ENCODE assay signal across 9 cellular contexts in genomic region chr2:110115291-110116032, GRCh38. TPM values are rescaled to one million over a fixed set of nuclear protein-coding genes. Genes with fewer than 3 reads are reported as not detected.
DNase-seq lines count a peak whose midpoint lies in the region; ATAC-seq and TF ChIP-seq lines count a peak whose summit lies in the region.
"Had no signal": no experiment of that assay in that cellular context is flagged by ENCODE, and none has a peak within 500 bp of the region (broad histone marks: within the 10 kb centered on the region; RNA-seq: fewer than 3 reads in every experiment).

Gene MALL (minus strand): TSS chr2:110115822. CDS start chr2:110115792, 30 bp downstream.

- 26% methylated on average over 25 of the region's 62 CpGs; no CpG with 5 or more reads in 1 of the 2 experiments for WGBS in IMR-90 (ENCODE audit: extremely low coverage in 2 of 2, insufficient read length in 1 of 2), 2 experiments
- WGBS in stomach, 5 donors: 9 to 16% (median 12%) methylated on average over 45 to 62 of the region's 62 CpGs

- H3K27ac ChIP-seq in IMR-90 (ENCODE audit: insufficient read depth, low read length): no peak within 1 kb of the TSS
- no peak within 1 kb of the TSS for H3K27ac ChIP-seq in brain microvascular endothelial cell
- peak within 1 kb of the TSS; percentile 37 to 70 (median 64) for H3K27ac ChIP-seq in stomach
- H3K27ac ChIP-seq: HL-60 had no signal

- H3K4ac ChIP-seq in IMR-90 (ENCODE audit: low read depth, low read length): no peak within 1 kb of the TSS

- in situ Hi-C loops in IMR-90 (cut with MboI; ENCODE audit: low sequenced_read_pairs): no loop called here
- in situ Hi-C loops in brain microvascular endothelial cell (cut with HindIII; ENCODE audit: low pct_ligation_motif_present, low sequenced_read_pairs): no loop called here

- no peak within 1 kb of the TSS for H4K91ac ChIP-seq in IMR-90 (ENCODE audit: insufficient read depth, low read depth, low read length)

- POLR2A ChIA-PET in IMR-90 (lab: Charles Lee; ENCODE audit: unreplicated experiment): no interaction called here

- H3K9me3 ChIP-seq in IMR-90 (ENCODE audit: control insufficient read depth, insufficient read depth, low read length) (no peaks in the 10 kb centered on the region), stomach (no peaks in the 10 kb centered on the region)

- H3K4me1 ChIP-seq in IMR-90 (ENCODE audit: control insufficient read depth, insufficient read depth, low read length) (no peaks in the 10 kb centered on the region), stomach (peaks cover 9 to 15% (median 13%) of the 10 kb centered on the region in 4 donors)

- H2AK5ac ChIP-seq in IMR-90 (ENCODE audit: low read depth, low read length): no peak within 1 kb of the TSS

- TF ChIP-seq POLR2A in IMR-90 (IDR thresholded peaks at IDR 0.05; ENCODE audit: low read depth, low read length) (no peak), stomach (IDR thresholded peaks at IDR 0.05) (no peak)

- H3K27me3 ChIP-seq in IMR-90 (ENCODE audit: control insufficient read depth, insufficient read depth, low read length) (peaks cover 15% of the 10 kb centered on the region), brain microvascular endothelial cell (replicated peaks) (peaks cover 2% of the 10 kb centered on the region), kidney epithelial cell (ENCODE audit: control insufficient read depth, insufficient read depth, low read length) (no peaks in the 10 kb centered on the region), stomach (peaks cover 7 to 63% (median 10%) of the 10 kb centered on the region in 3 donors)

- no peak for TF ChIP-seq RAD21 in IMR-90 (IDR thresholded peaks at IDR 0.05; ENCODE audit: low read length)

- ATAC-seq in IMR-90 (ENCODE audit: low read depth) (peak; percentile 24; the same call in 1 of the 2 replicates), GM18909 (IDR thresholded peaks at IDR 0.05; ENCODE audit: poor library complexity, unreplicated experiment) (no peak)

- H2BK5ac ChIP-seq in IMR-90 (ENCODE audit: low read depth, low read length, poor library complexity, severe bottlenecking): no peak within 1 kb of the TSS

- dilution Hi-C loops in IMR-90 (cut with HindIII; ENCODE audit: low sequenced_read_pairs, unreplicated experiment): no loop called here

- H3K56ac ChIP-seq in IMR-90 (ENCODE audit: extremely low read depth, insufficient read depth, low read length): no peak within 1 kb of the TSS

- no peak within 1 kb of the TSS for H4K5ac ChIP-seq in IMR-90 (ENCODE audit: low read depth, low read length)

- H2BK120ac ChIP-seq in IMR-90 (ENCODE audit: low read depth, low read length): no peak within 1 kb of the TSS

- no peak for TF ChIP-seq CTCF in IMR-90 (conservative IDR thresholded peaks at IDR 0.05; ENCODE audit: low read depth, low read length)
- no peak for TF ChIP-seq CTCF in brain microvascular endothelial cell (IDR thresholded peaks at IDR 0.05; ENCODE audit: low read depth, low read length, missing control alignments)
- no peak for TF ChIP-seq CTCF in kidney epithelial cell (IDR thresholded peaks at IDR 0.05; ENCODE audit: insufficient read depth, low read length, poor library complexity, severe bottlenecking)
- TF ChIP-seq CTCF in stomach (IDR thresholded peaks at IDR 0.05): no peak

- no peak within 1 kb of the TSS for H3K9ac ChIP-seq in IMR-90 (ENCODE audit: low read depth, low read length)

- BruUV-seq in IMR-90 (replicated peaks; lab: Mats Ljungman, UMichigan): no TSS peak

- DNase-seq in IMR-90 (no peak), brain microvascular endothelial cell (no peak), kidney epithelial cell (ENCODE audit: low read depth) (no peak), stomach (peak; percentile 58), NOMO-1 treated with dmso at 0.1 percent for 144 hours (lab: John Stamatoyannopoulos, UW; ENCODE audit: unreplicated experiment) (no peak), activated gamma-delta T cell treated with Interleukin-2 at 50 U/mL for 16 hours (no peak), NCI-H2196 treated with DMSO at 0.1 percent for 48 hours (lab: John Stamatoyannopoulos, UW; ENCODE audit: unreplicated experiment) (no peak)

- no peaks in the 10 kb centered on the region for H4K20me1 ChIP-seq in IMR-90 (ENCODE audit: insufficient read depth, low read length)

- TF ChIP-seq EP300 in stomach (IDR thresholded peaks at IDR 0.05): no peak

- CTCF ChIA-PET in IMR-90 (lab: Yijun Ruan, JAX): interaction anchor here (0.6 to 1.3 kb wide), 4 partner anchors 7 to 20 kb away, joined by 3 to 7 read pairs (median 4); no protein-coding TSS in a partner anchor

- H3K4me3 ChIP-seq in IMR-90 (ENCODE audit: insufficient read depth, low read depth, low read length) (no peak within 1 kb of the TSS; the same call in 1 of the 2 replicates), brain microvascular endothelial cell (ENCODE audit: low read depth, low read length) (peak within 1 kb of the TSS; percentile 52), kidney epithelial cell (ENCODE audit: low read depth, low read length) (peak within 1 kb of the TSS; percentile 72), stomach (peak within 1 kb of the TSS; percentile 31 to 49 (median 46))

- H3K23ac ChIP-seq in IMR-90 (ENCODE audit: low read depth, low read length): no peak within 1 kb of the TSS

- H3K36me3 ChIP-seq in IMR-90 (ENCODE audit: control insufficient read depth, insufficient read depth, low read length) (no peaks in the 10 kb centered on the region), brain microvascular endothelial cell (replicated peaks) (no peaks in the 10 kb centered on the region), kidney epithelial cell (ENCODE audit: control insufficient read depth, insufficient read depth, low read length) (no peaks in the 10 kb centered on the region), stomach (no peaks in the 10 kb centered on the region)

- H2BK20ac ChIP-seq in IMR-90 (ENCODE audit: low read depth, low read length): no peak within 1 kb of the TSS

- H2AFZ ChIP-seq in IMR-90 (replicated peaks; ENCODE audit: low read length, poor library complexity): peak within 1 kb of the TSS; percentile 69

- H2BK15ac ChIP-seq in IMR-90 (ENCODE audit: low read depth, low read length): 0 out of 3 replicates have a peak within 1 kb of the TSS, but pooled peaks have one; percentile 16

- peak within 1 kb of the TSS; percentile 43; the same call in 1 of the 2 replicates for H3K4me2 ChIP-seq in IMR-90 (ENCODE audit: low read depth, low read length)

- intact Hi-C loops in IMR-90 (cut with micrococcal nuclease) (loop anchor here (5.0 kb wide), 1 partner anchor 37 kb away; no protein-coding TSS in a partner anchor), stomach (cut with DNase I; ENCODE audit: low total_unique reads) (no loop called here)

- no peaks in the 10 kb centered on the region for H3K79me1 ChIP-seq in IMR-90 (ENCODE audit: low read depth in 1 of 2, low read length in 2 of 2)

- no peak within 1 kb of the TSS; a peak in 1 of 4 replicates for H4K8ac ChIP-seq in IMR-90 (ENCODE audit: low read depth in 2 of 2, low read length in 2 of 2)

- H3K14ac ChIP-seq in IMR-90 (replicated peaks; ENCODE audit: low read depth, low read length): no peak within 1 kb of the TSS

- peak within 1 kb of the TSS; percentile 87 for H2AK9ac ChIP-seq in IMR-90 (replicated peaks; ENCODE audit: low read depth, low read length, poor library complexity)

- no peaks in the 10 kb centered on the region for H3K9me1 ChIP-seq in IMR-90 (ENCODE audit: insufficient read depth, low read length)

- no peak within 1 kb of the TSS for H3K18ac ChIP-seq in IMR-90 (ENCODE audit: low read depth, low read length)

TF ChIP-seq in IMR-90, 13 proteins besides CTCF, POLR2A, EP300 and RAD21:
- no peak for TF ChIP-seq USF2 (IDR thresholded peaks at IDR 0.05; ENCODE audit: low read depth, low read length)

RNA-seq across cellular contexts. Expression of gene MALL, which starts in this region (rescaled TPM):
- total RNA-seq in IMR-90 (2012; rRNA removed) (1.6 and 2.2 TPM in 2 replicates), kidney epithelial cell (6.1 and 7.5 TPM in 2 replicates), stomach (10 to 100 TPM in 1 of 5 donors, 1 to 10 TPM in 3, not detected in 1; 1.3 to 28.4 (median 5.5) TPM)
- polyA plus RNA-seq in IMR-90 (2012; rRNA removed) (1.2 and 1.6 TPM in 2 replicates), stomach (10 to 100 TPM in 1 of 3 donors, 1 to 10 TPM in 2; 2.3 to 37.6 (median 2.7) TPM)
- polyA plus RNA-seq in IMR-90 (2012; cell fraction: cytosol; rRNA removed): 1.0 and 1.4 TPM in 2 replicates
- polyA plus RNA-seq in IMR-90 (2012; cell fraction: nucleus; rRNA removed; ENCODE audit: low replicate concordance): 0.37 and 0.46 TPM in 2 replicates

Comparison
In these comparisons a context has a peak if more than half of its experiments do, and no peak if none do; other contexts are left out.
1. H3K27ac ChIP-seq: peak in stomach (5 of 5); none in IMR-90 (single experiment) and brain microvascular endothelial cell (single experiment).